ENCODE assay signal across 9 cellular contexts in the genomic region with DNA sequence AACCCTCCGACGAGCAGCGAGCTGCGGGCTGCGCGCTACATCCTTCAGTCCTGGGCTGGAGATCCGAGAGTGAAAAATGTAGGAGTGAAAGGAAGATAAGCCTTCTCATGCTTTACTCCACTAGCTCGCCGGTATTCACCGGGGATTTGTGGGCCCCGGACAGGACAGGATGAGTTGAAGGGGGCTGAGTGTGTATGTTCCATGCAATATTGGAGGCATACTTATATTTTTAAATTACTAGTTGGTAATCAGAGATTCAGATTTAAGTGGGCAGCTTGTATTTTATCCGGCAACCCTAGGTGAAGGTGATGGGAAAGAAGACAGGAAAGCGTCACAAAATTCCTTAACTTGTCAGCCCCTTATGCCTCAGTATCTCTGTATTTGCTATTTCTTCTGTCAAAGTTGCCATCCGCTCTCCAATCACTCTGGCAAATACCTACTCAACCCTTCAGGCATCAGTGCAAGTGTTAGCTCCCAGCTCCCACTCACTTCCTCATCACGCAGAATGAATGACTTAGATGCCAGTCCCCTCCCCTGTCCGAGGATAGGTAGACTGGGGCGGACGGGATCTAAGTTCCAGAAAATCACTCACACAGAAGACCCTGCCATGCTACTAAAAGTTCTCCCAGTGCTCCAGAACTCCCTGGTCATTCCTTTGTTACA. TPM values are rescaled to one million over a fixed set of nuclear protein-coding genes. Genes with fewer than 3 reads are reported as not detected.
A peak's percentile ranks its signal among the peaks of the same experiment; 100 is the strongest.
DNase-seq lines count a peak whose midpoint lies in the region; ATAC-seq, FAIRE-seq and TF ChIP-seq lines count a peak whose summit lies in the region.
"Had no signal": no experiment of that assay in that cellular context is flagged by ENCODE, and none has a peak within 500 bp of the region (broad histone marks: within the 10 kb centered on the region; RNA-seq: fewer than 3 reads in every experiment).

No MANE protein-coding gene starts in this region.

- TF ChIP-seq CTCF in epithelial cell of esophagus (IDR thresholded peaks at IDR 0.05; ENCODE audit: insufficient read depth, low read depth, low read length, missing control alignments) (no peak), natural killer cell (IDR thresholded peaks at IDR 0.05) (no peak)

- no peak for FAIRE-seq in GM12892 (lab: Jason Lieb, UNC)

- DNase-seq in EH (ENCODE audit: low read depth) (peak; percentile 10), SK-N-DZ (ENCODE audit: low spot score) (peak; percentile 4), epithelial cell of esophagus (ENCODE audit: low read depth) (peak; percentile 49), natural killer cell (no peak), T1000 (lab: John Stamatoyannopoulos, UW) (no peak), GM12892 (ENCODE audit: insufficient read length) (no peak)
- no peak for DNase-seq in effector CD8-positive, alpha-beta T cell (lab: John Stamatoyannopoulos, UW)

- H3K4me1 Mint-ChIP-seq in natural killer cell = peaks cover 31 to 32% of the 10 kb centered on the region in 2 donors

- no peaks in the 10 kb centered on the region for H3K9me3 Mint-ChIP-seq in natural killer cell

- peak overlapping the region; percentile 97 for H3K4me3 Mint-ChIP-seq in natural killer cell

- peak overlapping the region; percentile 93 for H3K4me3 ChIP-seq in epithelial cell of esophagus (ENCODE audit: low read length)

- H3K27ac Mint-ChIP-seq in natural killer cell = peak overlapping the region; percentile 76 to 92

- intact Hi-C loops in natural killer cell (cut with micrococcal nuclease) = no loop called here

- no peak for TF ChIP-seq POLR2A in GM12892 (IDR thresholded peaks at IDR 0.05; ENCODE audit: low read depth, low read length)

- no peaks in the 10 kb centered on the region for H3K36me3 Mint-ChIP-seq in natural killer cell

- ATAC-seq in HG02610 (IDR thresholded peaks at IDR 0.05; ENCODE audit: unreplicated experiment) (peak; percentile 18), natural killer cell (peak in 2 of 3 donors; percentile 8 to 35)

- no peaks in the 10 kb centered on the region for H3K27me3 Mint-ChIP-seq in natural killer cell (ENCODE audit: low read depth in 2 of 2)

RNA-seq across cellular contexts. Expression of a gene that starts 0.5 kb away (rescaled TPM):
- 6.8 and 7.4 TPM in 2 replicates for polyA plus RNA-seq in SK-N-DZ (2014; cell fraction: cytosol; rRNA removed)
- polyA plus RNA-seq in SK-N-DZ (2014; cell fraction: nucleus; rRNA removed) = 2.7 and 3.1 TPM in 2 replicates
- 1 to 10 TPM; 3.8 to 5.1 (median 3.9) TPM for total RNA-seq in natural killer cell
- 2.4 TPM for polyA plus RNA-seq in GM12892 (2012; ENCODE audit: missing spikeins)

RNA-seq across cellular contexts. Expression of a gene that starts 37.7 kb away (rescaled TPM):
- not detected in 2 replicates for polyA plus RNA-seq in SK-N-DZ (2014; cell fraction: cytosol; rRNA removed)
- polyA plus RNA-seq in SK-N-DZ (2014; cell fraction: nucleus; rRNA removed) = 0.13 TPM in 1 of 2 replicates, not detected in the other
- total RNA-seq in natural killer cell = not detected
- polyA plus RNA-seq in GM12892 (2012; ENCODE audit: missing spikeins) = 0.15 TPM
- total RNA-seq: activated CD8-positive, alpha-beta memory T cell treated with anti-CD3 and anti-CD28 coated beads for 36 hours had no signal

RNA-seq across cellular contexts. Expression of a gene that starts 49.0 kb away (rescaled TPM):
- 2.2 and 3.3 TPM in 2 replicates for polyA plus RNA-seq in SK-N-DZ (2014; cell fraction: cytosol; rRNA removed)
- polyA plus RNA-seq in SK-N-DZ (2014; cell fraction: nucleus; rRNA removed) = 1.5 and 2.0 TPM in 2 replicates
- not detected for total RNA-seq in natural killer cell
- polyA plus RNA-seq in GM12892 (2012; ENCODE audit: missing spikeins) = not detected
- total RNA-seq: activated CD8-positive, alpha-beta memory T cell treated with anti-CD3 and anti-CD28 coated beads for 36 hours had no signal

Comparison
In these comparisons a context has a peak if more than half of its experiments do, and no peak if none do; other contexts are left out.
1. DNase-seq: peak in EH (single experiment), SK-N-DZ (single experiment) and epithelial cell of esophagus (single experiment); none in natural killer cell (single experiment), T1000 (single experiment), effector CD8-positive, alpha-beta T cell (single experiment) and GM12892 (single experiment).